ENCODE assay signal across 30 cellular contexts in genomic region chr12:121647-122046, GRCh38. TPM values are rescaled to one million over a fixed set of nuclear protein-coding genes. Genes with fewer than 3 reads are reported as not detected.
"Had no signal": no experiment of that assay in that cellular context is flagged by ENCODE, and none has a peak within 500 bp of the region (broad histone marks: within the 10 kb centered on the region; RNA-seq: fewer than 3 reads in every experiment).

No MANE protein-coding gene starts in this region.

- H3K27me3 ChIP-seq: colonic mucosa had no signal

- H3K4me1 ChIP-seq: colonic mucosa, esophagus squamous epithelium, gastrocnemius medialis, heart right ventricle, left lung, lower lobe of right lung had no signal

- DNase-seq: colonic mucosa; cortex of kidney; effector CD8-positive, alpha-beta T cell; effector memory CD8-positive, alpha-beta T cell; endodermal cell; erythroblast; esophagus squamous epithelium; foreskin fibroblast; foreskin melanocyte; gastrocnemius medialis; glutamatergic neuron; head of caudate nucleus; heart right ventricle; hippocampal formation; left cardiac atrium; left lung; left ventricle myocardium superior; mesenchymal stem cell; mucosa of descending colon; naive B cell had no signal

- H3K36me3 ChIP-seq: colonic mucosa, esophagus squamous epithelium, gastrocnemius medialis, heart right ventricle, left lung, lower lobe of right lung had no signal

- H3K9me3 ChIP-seq: colonic mucosa, esophagus squamous epithelium, gastrocnemius medialis, heart right ventricle, left lung, lower lobe of right lung, mucosa of descending colon had no signal

- H3K4me3 ChIP-seq: colonic mucosa, esophagus squamous epithelium, gastrocnemius medialis, heart right ventricle, left lung, lower lobe of right lung, mucosa of descending colon had no signal

- FAIRE-seq: endometrium, islet of Langerhans, keratinocyte had no signal

- H3K36me3 Mint-ChIP-seq: mesothelial cell of epicardium; naive B cell; naive thymus-derived CD8-positive, alpha-beta T cell had no signal

- H3K4me3 Mint-ChIP-seq: dendritic cell treated with granulocyte-macrophage colony-stimulating factor and Interleukin-4, amounts not matched to agents 40 ng/mL and 50 ng/mL, for 4 days; effector memory CD8-positive, alpha-beta T cell; endodermal cell; mesothelial cell of epicardium; naive thymus-derived CD8-positive, alpha-beta T cell had no signal

- H3K27ac ChIP-seq: colonic mucosa, epithelial cell of prostate, esophagus squamous epithelium, gastrocnemius medialis, heart right ventricle, left lung, lower lobe of right lung had no signal

- H3K27ac Mint-ChIP-seq: dendritic cell treated with granulocyte-macrophage colony-stimulating factor and Interleukin-4, amounts not matched to agents 40 ng/mL and 50 ng/mL, for 4 days; effector memory CD8-positive, alpha-beta T cell; endodermal cell; mesothelial cell of epicardium; naive B cell; naive thymus-derived CD8-positive, alpha-beta T cell had no signal

- H3K4me1 Mint-ChIP-seq: mesothelial cell of epicardium, naive B cell had no signal

- ATAC-seq: effector memory CD8-positive, alpha-beta T cell; esophagus mucosa; gastrocnemius medialis; left cardiac atrium; left lung; left ventricle myocardium superior; lower lobe of right lung; mucosa of descending colon; naive thymus-derived CD8-positive, alpha-beta T cell had no signal

RNA-seq across cellular contexts. Expression of gene IQSEC3, which starts 55.1 kb away (rescaled TPM):
- total RNA-seq: myocyte had no signal
- polyA plus RNA-seq: keratinocyte had no signal
